Comparison of ENCODE assay signal across 7 cellular contexts in genomic region chr16:23556881-23557778, GRCh38. TPM values are rescaled to one million over a fixed set of nuclear protein-coding genes. Genes with fewer than 3 reads are reported as not detected.
A peak's percentile ranks its signal among the peaks of the same experiment; 100 is the strongest.
DNase-seq lines count a peak whose midpoint lies in the region; ATAC-seq, FAIRE-seq and TF ChIP-seq lines count a peak whose summit lies in the region.

Gene EARS2 (minus strand): TSS chr16:23557350. CDS start chr16:23557343, 7 bp downstream.
Gene UBFD1 (plus strand): TSS chr16:23557727. CDS start chr16:23557743, 16 bp downstream.

- TF ChIP-seq POLR2A in GM18505 (IDR thresholded peaks at IDR 0.05; ENCODE audit: borderline replicate concordance, extremely low read depth, insufficient read depth, insufficient read length) = peak; percentile 88

- FAIRE-seq in astrocyte (lab: Jason Lieb, UNC) = no peak

- H3K36me3 ChIP-seq in astrocyte (ENCODE audit: insufficient read depth, low read length) = peaks cover 26% of the 10 kb centered on the region

- H3K36me3 Mint-ChIP-seq in T-helper 2 cell treated with Interferon-gamma antibody and Interleukin-4, amounts not matched to agents 5 μg/mL and 100 μg/mL, for 36 hours (ENCODE audit: low read depth) = peaks cover 24% of the 10 kb centered on the region
- H3K36me3 Mint-ChIP-seq in astrocyte (ENCODE audit: low read depth, unreplicated experiment) = peaks cover 11% of the 10 kb centered on the region

- H3K4me3 ChIP-seq in astrocyte (ENCODE audit: insufficient read depth, low read depth, low read length) = peak within 1 kb of the TSS; percentile 95

- H3K27me3 Mint-ChIP-seq in T-helper 2 cell treated with Interferon-gamma antibody and Interleukin-4, amounts not matched to agents 5 μg/mL and 100 μg/mL, for 36 hours (ENCODE audit: low read depth) = no peaks in the 10 kb centered on the region
- no peaks in the 10 kb centered on the region for H3K27me3 Mint-ChIP-seq in astrocyte (ENCODE audit: low read depth, unreplicated experiment)

- peaks cover 34% of the 10 kb centered on the region for H4K20me1 ChIP-seq in astrocyte (ENCODE audit: insufficient read depth, low read length)

- peak within 1 kb of the TSS; percentile 90 for H3K4me3 Mint-ChIP-seq in T-helper 2 cell treated with Interferon-gamma antibody and Interleukin-4, amounts not matched to agents 5 μg/mL and 100 μg/mL, for 36 hours
- H3K4me3 Mint-ChIP-seq in astrocyte (ENCODE audit: unreplicated experiment) = peak within 1 kb of the TSS; percentile 96

- DNase-seq in NCI-H1930 (lab: John Stamatoyannopoulos, UW) (peak; percentile 99 to 100), astrocyte (ENCODE audit: low read depth) (peak; percentile 93), hepatic stellate cell (ENCODE audit: low spot score) (peak; percentile 98), renal cortical epithelial cell (ENCODE audit: low read depth) (peak; percentile 93)
- peak; percentile 99 for DNase-seq in T-helper 2 cell treated with Interferon-gamma antibody and Interleukin-4, amounts not matched to agents 5 μg/mL and 100 μg/mL, for 36 hours (ENCODE audit: low spot score)

- TF ChIP-seq CTCF in astrocyte (IDR thresholded peaks at IDR 0.05; ENCODE audit: insufficient read depth, low read depth, low read length) = peak; percentile 61

- H3K4me1 ChIP-seq in astrocyte (ENCODE audit: insufficient read depth, low read length) = peaks cover 8% of the 10 kb centered on the region

- H3K27ac Mint-ChIP-seq in T-helper 2 cell treated with Interferon-gamma antibody and Interleukin-4, amounts not matched to agents 5 μg/mL and 100 μg/mL, for 36 hours = peak within 1 kb of the TSS; percentile 86
- peak within 1 kb of the TSS; percentile 89 for H3K27ac Mint-ChIP-seq in astrocyte (ENCODE audit: unreplicated experiment)

- peak within 1 kb of the TSS; percentile 91 for H3K27ac ChIP-seq in astrocyte (ENCODE audit: low read depth, low read length)

- H3K4me1 Mint-ChIP-seq in T-helper 2 cell treated with Interferon-gamma antibody and Interleukin-4, amounts not matched to agents 5 μg/mL and 100 μg/mL, for 36 hours (ENCODE audit: low read depth) = peaks cover 23% of the 10 kb centered on the region
- H3K4me1 Mint-ChIP-seq in astrocyte (ENCODE audit: low read depth, unreplicated experiment) = peaks cover 20% of the 10 kb centered on the region

- peak; percentile 87 for ATAC-seq in GM18505 (IDR thresholded peaks at IDR 0.05; ENCODE audit: unreplicated experiment)
- peak; percentile 85 for ATAC-seq in HG02973 (IDR thresholded peaks at IDR 0.05; ENCODE audit: unreplicated experiment)

- H3K9ac ChIP-seq in astrocyte (ENCODE audit: low read length) = peak within 1 kb of the TSS; percentile 97

- peaks cover 63% of the 10 kb centered on the region for H3K79me2 ChIP-seq in astrocyte (ENCODE audit: insufficient read depth, low read length)

- no peaks in the 10 kb centered on the region for H3K9me3 ChIP-seq in astrocyte (ENCODE audit: insufficient read depth, low read depth, low read length)

- H3K9me3 Mint-ChIP-seq in T-helper 2 cell treated with Interferon-gamma antibody and Interleukin-4, amounts not matched to agents 5 μg/mL and 100 μg/mL, for 36 hours = no peaks in the 10 kb centered on the region
- peaks cover 6% of the 10 kb centered on the region for H3K9me3 Mint-ChIP-seq in astrocyte (ENCODE audit: unreplicated experiment)

- H3K27me3 ChIP-seq in astrocyte (ENCODE audit: insufficient read depth, low read length) = no peaks in the 10 kb centered on the region

- H3K4me2 ChIP-seq in astrocyte (ENCODE audit: low read length) = peak within 1 kb of the TSS; percentile 90

- peak within 1 kb of the TSS; percentile 87 for H2AFZ ChIP-seq in astrocyte (ENCODE audit: low read depth, low read length)

RNA-seq across cellular contexts. Expression of gene EARS2, which starts in this region (rescaled TPM):
- 19.4 and 24.4 TPM in 2 replicates for total RNA-seq in astrocyte
- 37.2 and 45.3 TPM in 2 replicates for total RNA-seq in renal cortical epithelial cell

RNA-seq across cellular contexts. Expression of gene UBFD1, which starts in this region (rescaled TPM):
- total RNA-seq in astrocyte (144 and 146 TPM in 2 replicates), renal cortical epithelial cell (107 and 193 TPM in 2 replicates)

Comparison
In these comparisons a context has a peak if more than half of its experiments do, and no peak if none do; other contexts are left out.
1. Peak in every context shown above with its lines: DNase-seq, ATAC-seq, H3K4me3 ChIP-seq and H3K27ac ChIP-seq.